ENCODE assay signal across 7 cellular contexts in the genomic region with DNA sequence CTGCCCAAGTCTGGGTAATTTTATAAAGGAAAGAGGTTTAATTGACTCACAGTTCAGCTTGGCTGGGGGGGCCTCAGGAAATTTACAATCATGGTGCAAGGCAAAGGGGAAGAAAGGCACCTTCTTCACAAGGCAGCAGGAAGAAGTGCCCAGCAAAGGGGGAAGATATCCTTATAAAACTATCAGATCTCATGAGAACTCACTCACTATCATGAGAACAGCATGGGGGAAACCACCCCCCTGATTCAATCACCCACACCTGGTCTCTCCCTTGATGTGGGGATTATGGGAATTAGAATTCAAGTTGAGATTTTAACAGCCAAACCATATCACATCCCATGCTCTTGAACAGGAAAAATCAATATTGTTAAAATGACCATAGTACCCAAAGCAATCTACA.
"Had no signal": no experiment of that assay in that cellular context is flagged by ENCODE, and none has a peak within 500 bp of the region (broad histone marks: within the 10 kb centered on the region; RNA-seq: fewer than 3 reads in every experiment).

No MANE protein-coding gene starts in this region.

- H3K27ac ChIP-seq: GM23248 had no signal

- H3K4me3 Mint-ChIP-seq: HFFc6 had no signal

- DNase-seq: GM23248, GOT3, H7, HFFc6, IMR-90 had no signal

- H3K27ac Mint-ChIP-seq: HFFc6 had no signal

- ATAC-seq: HCT116, K562 had no signal
